Comparison of ENCODE assay signal across 1 cellular context in the genomic region with DNA sequence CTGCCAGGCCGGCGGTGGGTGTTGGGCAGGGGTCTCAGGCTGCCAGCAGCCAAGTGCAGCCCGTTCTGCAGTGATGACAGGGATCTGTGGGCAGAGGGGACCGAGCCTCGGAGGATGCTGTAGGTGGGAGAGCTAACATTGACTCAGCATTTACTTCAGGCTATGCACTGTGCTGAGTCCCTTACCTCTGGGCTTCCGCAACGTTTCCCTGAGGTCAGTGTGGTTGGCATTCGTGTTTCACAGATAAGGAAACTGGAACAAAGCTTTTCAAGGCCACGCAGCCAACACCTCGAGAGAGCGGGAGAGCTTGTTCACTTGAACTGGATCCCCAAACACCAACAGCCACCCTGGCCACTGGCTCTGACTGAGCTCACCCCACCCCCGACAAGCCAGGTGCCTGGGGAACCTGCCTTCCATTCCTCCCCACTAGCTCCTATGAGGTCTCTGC.
TF ChIP-seq lines count a peak whose summit lies in the region.

No MANE protein-coding gene starts in this region.

TF ChIP-seq in K562, 482 proteins besides CTCF, POLR2A, EP300 and RAD21 (continued from another document):
- TF ChIP-seq MAFG (tag; conservative IDR thresholded peaks at IDR 0.05), result peak; percentile 54; the same call in 1 of the 2 replicates
- TF ChIP-seq, protein P1, sequence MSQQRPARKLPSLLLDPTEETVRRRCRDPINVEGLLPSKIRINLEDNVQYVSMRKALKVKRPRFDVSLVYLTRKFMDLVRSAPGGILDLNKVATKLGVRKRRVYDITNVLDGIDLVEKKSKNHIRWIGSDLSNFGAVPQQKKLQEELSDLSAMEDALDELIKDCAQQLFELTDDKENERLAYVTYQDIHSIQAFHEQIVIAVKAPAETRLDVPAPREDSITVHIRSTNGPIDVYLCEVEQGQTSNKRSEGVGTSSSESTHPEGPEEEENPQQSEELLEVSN (IDR thresholded peaks at IDR 0.05; ENCODE audit: borderline replicate concordance in 1 of 2, extremely low read depth in 1 of 2, insufficient read depth in 1 of 2, insufficient read length in 1 of 2, low read depth in 1 of 2, low read length in 1 of 2, poor library complexity in 1 of 2, severe bottlenecking in 1 of 2), result peak in 1 of 2 experiments; percentile 26
- TF ChIP-seq NFE2 (IDR thresholded peaks at IDR 0.05; ENCODE audit: low read depth), result peak; percentile 65
- no peak for TF ChIP-seq IFI16 (CRISPR knock-in tag; IDR thresholded peaks at IDR 0.05)
- peak; percentile 82 for TF ChIP-seq ZNF316 (IDR thresholded peaks at IDR 0.05)
- peak; percentile 77 for TF ChIP-seq C11orf30 (IDR thresholded peaks at IDR 0.05; ENCODE audit: low read depth)
